In genomic region chr7:37304926-37305325, GRCh38 we compare ENCODE assay signal across 31 cellular contexts.
"Had no signal": no experiment of that assay in that cellular context is flagged by ENCODE, and none has a peak within 500 bp of the region (broad histone marks: within the 10 kb centered on the region; RNA-seq: fewer than 3 reads in every experiment).

No MANE protein-coding gene starts in this region.

- H3K4me1 ChIP-seq: breast epithelium, right lobe of liver had no signal

- H3K4me3 ChIP-seq: breast epithelium, left ventricle myocardium inferior, ovary, right lobe of liver, skin epidermis, tibial nerve had no signal

- H3K27me3 Mint-ChIP-seq: activated naive CD4-positive, alpha-beta T cell treated with anti-CD3 and anti-CD28 coated beads, Interleukin-2, amount 10 ng/mL, durations not matched to agents 7 days and 5 days; activated naive CD8-positive, alpha-beta T cell treated with anti-CD3 and anti-CD28 coated beads, Interleukin-2, amount 10 ng/mL, durations not matched to agents 7 days and 5 days; central memory CD8-positive, alpha-beta T cell; progenitor cell of endocrine pancreas; stimulated activated memory B cell treated with anti-CD40 and anti-IgM and Interleukin-4, amounts not matched to agents 10 μg/mL and 1 μg/mL and 100 μg/mL, for 72 hours; stimulated activated naive CD8-positive, alpha-beta T cell treated with anti-CD3 and anti-CD28 coated beads, Interleukin-15, amount 100 ng/mL, for 72 hours had no signal

- H3K27me3 ChIP-seq: breast epithelium, ovary, right lobe of liver, tibial nerve had no signal

- FAIRE-seq: frontal cortex, islet of Langerhans, TTC549 had no signal

- H3K4me3 Mint-ChIP-seq: activated naive CD4-positive, alpha-beta T cell treated with anti-CD3 and anti-CD28 coated beads, Interleukin-2, amount 10 ng/mL, durations not matched to agents 7 days and 5 days; activated naive CD8-positive, alpha-beta T cell treated with anti-CD3 and anti-CD28 coated beads, Interleukin-2, amount 10 ng/mL, durations not matched to agents 7 days and 5 days; central memory CD8-positive, alpha-beta T cell; nephron; stimulated activated memory B cell treated with anti-CD40 and anti-IgM and Interleukin-4, amounts not matched to agents 10 μg/mL and 1 μg/mL and 100 μg/mL, for 72 hours; stimulated activated naive CD8-positive, alpha-beta T cell treated with anti-CD3 and anti-CD28 coated beads, Interleukin-15, amount 100 ng/mL, for 72 hours; T-helper 1 cell treated with Interleukin-12 subunit alpha and Interleukin-12 subunit beta and Interleukin-4 antibody, amounts not matched to agents 30 μg/mL and 1 μg/mL, for 36 hours had no signal

- H3K9me3 Mint-ChIP-seq: central memory CD8-positive, alpha-beta T cell; stimulated activated memory B cell treated with anti-CD40 and anti-IgM and Interleukin-4, amounts not matched to agents 10 μg/mL and 1 μg/mL and 100 μg/mL, for 72 hours had no signal

- DNase-seq: activated CD4-positive, alpha-beta T cell treated with anti-CD3 and anti-CD28 coated beads for 48 hours; activated CD4-positive, alpha-beta T cell treated with anti-CD3 and anti-CD28 coated beads, Interleukin-2, amount 50 U/mL, for 48 hours; activated CD8-positive, alpha-beta memory T cell treated with anti-CD3 and anti-CD28 coated beads for 24 hours; activated gamma-delta T cell; activated naive CD4-positive, alpha-beta T cell treated with anti-CD3 and anti-CD28 coated beads, Interleukin-2, amount 10 ng/mL, durations not matched to agents 7 days and 5 days; activated naive CD8-positive, alpha-beta T cell treated with anti-CD3 and anti-CD28 coated beads, Interleukin-2, amount 10 ng/mL, durations not matched to agents 7 days and 5 days; amniotic stem cell; effector memory CD4-positive, alpha-beta T cell; glutamatergic neuron; left ventricle myocardium inferior; ovary; right lobe of liver; stimulated activated CD4-positive, alpha-beta T cell treated with anti-CD3 and anti-CD28 coated beads, Interleukin-1b, Interleukin-23, amount 100 ng/mL, for 48 hours; stimulated activated CD4-positive, alpha-beta T cell treated with anti-CD3 and anti-CD28 coated beads, Interleukin-4, amount 100 ng/mL, for 4 hours; stimulated activated CD8-positive, alpha-beta memory T cell treated with anti-CD3 and anti-CD28 coated beads, Interleukin-4, amount 100 ng/mL, for 48 hours; stimulated activated naive CD8-positive, alpha-beta T cell treated with anti-CD3 and anti-CD28 coated beads, Interleukin-15, amount 100 ng/mL, for 72 hours; substantia nigra; T-helper 9 cell had no signal

- ATAC-seq: activated CD4-positive, CD25-positive, alpha-beta regulatory T cell treated with anti-CD3 and anti-CD28 coated beads, Interleukin-2, amount 50 U/mL, for 24 hours; right lobe of liver; stimulated activated memory B cell treated with anti-CD40 and anti-IgM and Interleukin-4, amounts not matched to agents 10 μg/mL and 1 μg/mL and 100 μg/mL, for 72 hours; stimulated activated naive CD8-positive, alpha-beta T cell treated with anti-CD3 and anti-CD28 coated beads, Interleukin-15, amount 100 ng/mL, for 72 hours had no signal

- H3K27ac ChIP-seq: breast epithelium, left ventricle myocardium inferior, ovary, right lobe of liver, skin epidermis, VCaP had no signal

- H3K36me3 ChIP-seq: breast epithelium, ovary, right lobe of liver had no signal

- H3K9me3 ChIP-seq: breast epithelium, left ventricle myocardium inferior, ovary, right lobe of liver, tibial nerve had no signal

- H3K27ac Mint-ChIP-seq: activated naive CD4-positive, alpha-beta T cell treated with anti-CD3 and anti-CD28 coated beads, Interleukin-2, amount 10 ng/mL, durations not matched to agents 7 days and 5 days; activated naive CD8-positive, alpha-beta T cell treated with anti-CD3 and anti-CD28 coated beads, Interleukin-2, amount 10 ng/mL, durations not matched to agents 7 days and 5 days; progenitor cell of endocrine pancreas; stimulated activated memory B cell treated with anti-CD40 and anti-IgM and Interleukin-4, amounts not matched to agents 10 μg/mL and 1 μg/mL and 100 μg/mL, for 72 hours; stimulated activated naive CD8-positive, alpha-beta T cell treated with anti-CD3 and anti-CD28 coated beads, Interleukin-15, amount 100 ng/mL, for 72 hours; T-helper 1 cell treated with Interleukin-12 subunit alpha and Interleukin-12 subunit beta and Interleukin-4 antibody, amounts not matched to agents 30 μg/mL and 1 μg/mL, for 36 hours had no signal
